8 cellular contexts compared by ENCODE assay signal in the genomic region with DNA sequence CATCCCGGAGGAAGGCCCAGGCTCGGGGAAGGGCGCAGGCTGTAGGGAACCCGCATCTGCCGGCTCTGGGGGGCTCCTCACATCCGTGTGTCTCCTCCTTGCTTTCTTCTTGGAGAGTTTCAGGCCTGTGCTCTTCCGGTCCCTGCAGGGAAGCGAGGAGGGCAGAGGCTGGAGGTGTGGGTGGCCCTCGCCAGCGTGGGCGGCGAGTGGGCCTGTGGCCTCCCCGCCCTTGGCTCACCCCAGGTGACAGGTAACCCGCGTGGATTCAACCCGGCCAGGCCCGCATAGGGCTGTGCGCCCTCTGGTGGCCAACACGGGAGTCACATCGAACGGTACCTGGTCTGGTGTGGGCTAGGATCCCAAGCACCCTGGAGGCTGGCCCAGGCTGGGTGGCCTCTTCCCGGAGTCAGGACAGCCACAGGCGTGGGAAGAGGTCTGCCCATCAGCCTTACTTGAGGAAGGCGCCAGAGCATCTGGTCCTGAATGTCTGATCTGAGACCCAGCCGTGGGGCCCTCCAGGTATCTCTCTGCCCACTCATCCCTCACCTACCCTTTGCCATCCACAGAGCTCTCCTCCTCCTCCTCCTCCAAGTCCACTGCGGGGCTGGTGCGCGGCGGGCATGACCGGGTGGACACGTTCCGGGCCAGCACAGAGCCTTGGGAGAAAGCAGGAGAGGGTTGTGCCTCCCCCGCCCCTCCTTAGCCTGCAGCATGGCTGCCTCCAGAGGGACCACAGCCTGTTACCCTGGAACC. TPM values are rescaled to one million over a fixed set of nuclear protein-coding genes. Genes with fewer than 3 reads are reported as not detected.
DNase-seq lines count a peak whose midpoint lies in the region; TF ChIP-seq lines count a peak whose summit lies in the region.

No MANE protein-coding gene starts in this region.

- no peak overlapping the region for H3K9ac ChIP-seq in neural cell (ENCODE audit: low read length)

- TF ChIP-seq RAD21 in neural cell (conservative IDR thresholded peaks at IDR 0.05): peak; percentile 70

- TF ChIP-seq POLR2A in erythroblast (IDR thresholded peaks at IDR 0.05; ENCODE audit: low read length): no peak
- TF ChIP-seq POLR2A in tibial nerve (IDR thresholded peaks at IDR 0.05): no peak

- no peaks in the 10 kb centered on the region for H3K36me3 ChIP-seq in neural cell (ENCODE audit: insufficient read depth, low read length)
- H3K36me3 ChIP-seq in tibial nerve: peaks cover 0 to 52% (median 0%) of the 10 kb centered on the region in 3 donors

- no peaks in the 10 kb centered on the region for H4K20me1 ChIP-seq in neural cell (ENCODE audit: insufficient read depth)

- DNase-seq in AG10803 (ENCODE audit: low read depth) (no peak), GM19238 (ENCODE audit: insufficient read length, low spot score) (peak; percentile 93), NCI-H526 (lab: John Stamatoyannopoulos, UW) (peak; percentile 51 to 86), erythroblast (lab: John Stamatoyannopoulos, UW) (peak; percentile 42 to 72), tibial nerve (ENCODE audit: low spot score in 2 of 2) (peak in 1 of 2 donors; percentile 46), cerebellar nuclear complex (lab: John Stamatoyannopoulos, UW) (no peak)
- DNase-seq in activated CD8-positive, alpha-beta memory T cell treated with anti-CD3 and anti-CD28 coated beads, Interleukin-2, amount 50 U/mL, for 48 hours: peak; percentile 92

- peaks cover 0 to 5% (median 0%) of the 10 kb centered on the region in 4 donors for H3K4me1 ChIP-seq in tibial nerve

- H3K79me2 ChIP-seq in neural cell (replicated peaks; ENCODE audit: insufficient read depth, low read length): no peaks in the 10 kb centered on the region

- no peaks in the 10 kb centered on the region for H3K9me2 ChIP-seq in neural cell (ENCODE audit: insufficient read depth, low read length)

- H3K27me3 ChIP-seq in neural cell (ENCODE audit: insufficient read depth, low read depth, low read length) (no peaks in the 10 kb centered on the region), tibial nerve (no peaks in the 10 kb centered on the region)

- H3K4me2 ChIP-seq in neural cell (ENCODE audit: low read length): no peak overlapping the region

- H3K9me3 ChIP-seq in neural cell (ENCODE audit: low read length): no peaks in the 10 kb centered on the region
- H3K9me3 ChIP-seq in tibial nerve: no peaks in the 10 kb centered on the region

- peak; percentile 79 for TF ChIP-seq CTCF in AG10803 (conservative IDR thresholded peaks at IDR 0.05; ENCODE audit: low read length)
- peak; percentile 88 for TF ChIP-seq CTCF in neural cell (IDR thresholded peaks at IDR 0.05; ENCODE audit: poor library complexity, severe bottlenecking)
- TF ChIP-seq CTCF in tibial nerve (IDR thresholded peaks at IDR 0.05): peak; percentile 88 to 92 (median 89)

- 32 to 35% methylated on average over 27 to 31 of the region's 33 CpGs for WGBS in tibial nerve, 2 donors

- H3F3A ChIP-seq in neural cell (ENCODE audit: insufficient read depth, low read length, poor library complexity, severe bottlenecking): no peaks in the 10 kb centered on the region

- no peak overlapping the region for H3K4me3 ChIP-seq in AG10803 (ENCODE audit: low read length)
- no peak overlapping the region for H3K4me3 ChIP-seq in neural cell (ENCODE audit: low read length)
- no peak overlapping the region for H3K4me3 ChIP-seq in tibial nerve

- H3K27ac ChIP-seq in neural cell (ENCODE audit: low read length) (no peak overlapping the region), tibial nerve (no peak overlapping the region)

- H2AFZ ChIP-seq in neural cell (ENCODE audit: low read depth, low read length): no peak overlapping the region

- TF ChIP-seq EP300 in neural cell (conservative IDR thresholded peaks at IDR 0.05; ENCODE audit: poor library complexity, severe bottlenecking) (no peak), tibial nerve (IDR thresholded peaks at IDR 0.05) (no peak)

TF ChIP-seq in neural cell, 6 proteins besides CTCF, POLR2A, EP300 and RAD21:
- TF ChIP-seq SMC3 (conservative IDR thresholded peaks at IDR 0.05; ENCODE audit: poor library complexity): peak; percentile 89
- TF ChIP-seq, protein P1, sequence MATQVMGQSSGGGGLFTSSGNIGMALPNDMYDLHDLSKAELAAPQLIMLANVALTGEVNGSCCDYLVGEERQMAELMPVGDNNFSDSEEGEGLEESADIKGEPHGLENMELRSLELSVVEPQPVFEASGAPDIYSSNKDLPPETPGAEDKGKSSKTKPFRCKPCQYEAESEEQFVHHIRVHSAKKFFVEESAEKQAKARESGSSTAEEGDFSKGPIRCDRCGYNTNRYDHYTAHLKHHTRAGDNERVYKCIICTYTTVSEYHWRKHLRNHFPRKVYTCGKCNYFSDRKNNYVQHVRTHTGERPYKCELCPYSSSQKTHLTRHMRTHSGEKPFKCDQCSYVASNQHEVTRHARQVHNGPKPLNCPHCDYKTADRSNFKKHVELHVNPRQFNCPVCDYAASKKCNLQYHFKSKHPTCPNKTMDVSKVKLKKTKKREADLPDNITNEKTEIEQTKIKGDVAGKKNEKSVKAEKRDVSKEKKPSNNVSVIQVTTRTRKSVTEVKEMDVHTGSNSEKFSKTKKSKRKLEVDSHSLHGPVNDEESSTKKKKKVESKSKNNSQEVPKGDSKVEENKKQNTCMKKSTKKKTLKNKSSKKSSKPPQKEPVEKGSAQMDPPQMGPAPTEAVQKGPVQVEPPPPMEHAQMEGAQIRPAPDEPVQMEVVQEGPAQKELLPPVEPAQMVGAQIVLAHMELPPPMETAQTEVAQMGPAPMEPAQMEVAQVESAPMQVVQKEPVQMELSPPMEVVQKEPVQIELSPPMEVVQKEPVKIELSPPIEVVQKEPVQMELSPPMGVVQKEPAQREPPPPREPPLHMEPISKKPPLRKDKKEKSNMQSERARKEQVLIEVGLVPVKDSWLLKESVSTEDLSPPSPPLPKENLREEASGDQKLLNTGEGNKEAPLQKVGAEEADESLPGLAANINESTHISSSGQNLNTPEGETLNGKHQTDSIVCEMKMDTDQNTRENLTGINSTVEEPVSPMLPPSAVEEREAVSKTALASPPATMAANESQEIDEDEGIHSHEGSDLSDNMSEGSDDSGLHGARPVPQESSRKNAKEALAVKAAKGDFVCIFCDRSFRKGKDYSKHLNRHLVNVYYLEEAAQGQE (IDR thresholded peaks at IDR 0.05; ENCODE audit: borderline replicate concordance): no peak

RNA-seq across cellular contexts. Expression of a gene that starts 9.6 kb away (rescaled TPM):
- polyA plus RNA-seq in neural cell: 52.2 and 68.5 TPM in 2 replicates
- polyA minus RNA-seq in neural cell: 8.0 and 10.0 TPM in 2 replicates
- 10 to 100 TPM; 32.3 to 79.8 (median 53.4) TPM for total RNA-seq in tibial nerve

RNA-seq across cellular contexts. Expression of a gene that starts 15.9 kb away (rescaled TPM):
- 24.0 and 28.8 TPM in 2 replicates for polyA plus RNA-seq in neural cell
- polyA minus RNA-seq in neural cell: 24.1 and 25.4 TPM in 2 replicates
- 10 to 100 TPM; 25.6 to 40.8 (median 30.8) TPM for total RNA-seq in tibial nerve

RNA-seq across cellular contexts. Expression of a gene that starts 51.0 kb away (rescaled TPM):
- not detected in 2 replicates for polyA plus RNA-seq in neural cell
- polyA minus RNA-seq in neural cell: not detected in 2 replicates
- total RNA-seq in tibial nerve: 1 to 10 TPM in 3 of 4 donors, under 1 TPM in 1; 0.60 to 6.1 (median 1.7) TPM

RNA-seq across cellular contexts. Expression of a gene that starts 55.8 kb away (rescaled TPM):
- not detected in 2 replicates for polyA plus RNA-seq in neural cell
- not detected in 2 replicates for polyA minus RNA-seq in neural cell
- total RNA-seq in tibial nerve: not detected

Comparison
In these comparisons a context has a peak if more than half of its experiments do, and no peak if none do; other contexts are left out.
1. DNase-seq: peak in GM19238 (single experiment), NCI-H526 (2 of 2), activated CD8-positive, alpha-beta memory T cell treated with anti-CD3 and anti-CD28 coated beads, Interleukin-2, amount 50 U/mL, for 48 hours (single experiment) and erythroblast (2 of 2); none in AG10803 (single experiment) and cerebellar nuclear complex (0 of 2).
2. Peak in every context shown above with its lines, with median percentiles within 50 percentile points of each other: CTCF ChIP-seq.